In genomic region chr9:19456996-19457693, GRCh38 we compare ENCODE assay signal across 8 cellular contexts. TPM values are rescaled to one million over a fixed set of nuclear protein-coding genes. Genes with fewer than 3 reads are reported as not detected.
DNase-seq lines count a peak whose midpoint lies in the region; ATAC-seq lines count a peak whose summit lies in the region.

No MANE protein-coding gene starts in this region.

- H3K4me3 Mint-ChIP-seq in activated CD4-positive, alpha-beta memory T cell treated with anti-CD3 and anti-CD28 coated beads for 36 hours = no peak overlapping the region

- peak overlapping the region; percentile 2 for H3K27ac Mint-ChIP-seq in activated CD4-positive, alpha-beta memory T cell treated with anti-CD3 and anti-CD28 coated beads for 36 hours

- ATAC-seq in GM19372 (IDR thresholded peaks at IDR 0.05; ENCODE audit: low read depth, unreplicated experiment) (peak; percentile 93), HG03469 (IDR thresholded peaks at IDR 0.05; ENCODE audit: unreplicated experiment) (peak; percentile 61)

- POLR2A ChIA-PET in activated CD4-positive, alpha-beta memory T cell treated with anti-CD3 and anti-CD28 coated beads for 36 hours (lab: Charles Lee) = interaction anchor here (1.0 kb wide), 2 partner anchors 77 to 79 kb away, joined by 3 to 4 read pairs; partner anchors contain the start of gene RPS6

- H3K27me3 ChIP-seq in endocrine pancreas (ENCODE audit: control insufficient read depth, insufficient read depth, low read length) = no peaks in the 10 kb centered on the region

- no peaks in the 10 kb centered on the region for H3K4me1 ChIP-seq in endocrine pancreas (ENCODE audit: control insufficient read depth, insufficient read depth, low read length)

- intact Hi-C loops in activated CD4-positive, alpha-beta memory T cell treated with anti-CD3 and anti-CD28 coated beads for 36 hours (cut with micrococcal nuclease) = loop anchor here (1.0 to 10.0 kb wide), 10 partner anchors 48 to 1642 kb away; partner anchors contain the start of genes ACER2, DENND4C, HAUS6 and RPS6

- DNase-seq in CMK (ENCODE audit: low read depth) (peak; percentile 35), NCI-H526 treated with DMSO at 0.1 percent for 48 hours (lab: John Stamatoyannopoulos, UW) (peak; percentile 42), mesenteric fat pad (ENCODE audit: low spot score) (peak; percentile 28)
- peak; percentile 72 for DNase-seq in activated CD4-positive, alpha-beta memory T cell treated with anti-CD3 and anti-CD28 coated beads for 36 hours
- peak; percentile 31 for DNase-seq in stimulated activated CD8-positive, alpha-beta memory T cell treated with anti-CD3 and anti-CD28 coated beads, Interleukin-4, amount 100 ng/mL, for 24 hours (ENCODE audit: low read depth)

- H3K4me1 Mint-ChIP-seq in activated CD4-positive, alpha-beta memory T cell treated with anti-CD3 and anti-CD28 coated beads for 36 hours (ENCODE audit: low read depth) = peaks cover 5% of the 10 kb centered on the region

- H3K27me3 Mint-ChIP-seq in activated CD4-positive, alpha-beta memory T cell treated with anti-CD3 and anti-CD28 coated beads for 36 hours = no peaks in the 10 kb centered on the region

- no peaks in the 10 kb centered on the region for H3K36me3 ChIP-seq in endocrine pancreas (ENCODE audit: control insufficient read depth, insufficient read depth, low read length)

- H3K9me3 ChIP-seq in endocrine pancreas (ENCODE audit: control insufficient read depth, low read length) = no peaks in the 10 kb centered on the region

- H3K9me3 Mint-ChIP-seq in activated CD4-positive, alpha-beta memory T cell treated with anti-CD3 and anti-CD28 coated beads for 36 hours = no peaks in the 10 kb centered on the region

- no peaks in the 10 kb centered on the region for H3K36me3 Mint-ChIP-seq in activated CD4-positive, alpha-beta memory T cell treated with anti-CD3 and anti-CD28 coated beads for 36 hours

- CTCF ChIA-PET in activated CD4-positive, alpha-beta memory T cell treated with anti-CD3 and anti-CD28 coated beads for 36 hours (lab: Charles Lee) = interaction anchor here (0.5 to 6.6 kb wide), 44 partner anchors 7 to 1925 kb away, joined by 3 to 51 read pairs (median 3); partner anchors contain the start of gene RRAGA

- peak overlapping the region; percentile 34 for H3K4me3 ChIP-seq in endocrine pancreas (ENCODE audit: control insufficient read depth, insufficient read depth, low read length)

- H3K9ac ChIP-seq in endocrine pancreas (ENCODE audit: control insufficient read depth, insufficient read depth, low read length) = peak overlapping the region; percentile 68

RNA-seq across cellular contexts. Expression of gene ACER2, which starts 48.3 kb away (rescaled TPM):
- total RNA-seq in activated CD4-positive, alpha-beta memory T cell treated with anti-CD3 and anti-CD28 coated beads for 36 hours = 1 to 10 TPM; 1.8 TPM
- total RNA-seq in mesenteric fat pad = 20.5 TPM

Comparison
In these comparisons a context has a peak if more than half of its experiments do, and no peak if none do; other contexts are left out.
1. Peak in every context shown above with its lines: DNase-seq, ATAC-seq and H3K4me3 ChIP-seq.